Comparison of ENCODE assay signal across 9 cellular contexts in the genomic region with DNA sequence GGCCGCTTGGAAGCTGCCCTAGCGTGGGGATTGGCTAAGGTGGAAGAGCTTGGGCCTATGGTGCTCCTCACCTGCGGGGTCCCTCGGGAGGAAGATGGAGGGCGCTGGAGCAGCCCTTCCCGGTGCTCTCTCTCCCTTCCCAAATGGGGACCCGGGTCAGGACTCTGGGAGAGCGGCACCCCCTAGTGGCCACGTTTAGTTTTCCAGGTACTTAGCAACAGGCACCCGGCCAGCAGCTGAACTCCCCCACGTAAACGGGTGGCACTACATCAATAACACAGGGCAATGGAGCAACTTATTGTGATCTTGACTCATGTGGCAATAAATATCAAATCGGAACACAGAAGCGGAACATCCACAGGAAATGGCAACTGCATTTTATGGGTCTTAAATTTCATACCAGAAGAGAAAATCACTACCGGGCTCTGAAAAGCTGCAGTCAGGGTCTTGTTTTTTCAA.
DNase-seq lines count a peak whose midpoint lies in the region; ATAC-seq and TF ChIP-seq lines count a peak whose summit lies in the region.
"Had no signal": no experiment of that assay in that cellular context is flagged by ENCODE, and none has a peak within 500 bp of the region (broad histone marks: within the 10 kb centered on the region; RNA-seq: fewer than 3 reads in every experiment).

No MANE protein-coding gene starts in this region.

- in situ Hi-C loops in IMR-90 (cut with MboI; ENCODE audit: low sequenced_read_pairs) = no loop called here

- H3K4me1 ChIP-seq in IMR-90 (ENCODE audit: control insufficient read depth, insufficient read depth, low read length) = no peaks in the 10 kb centered on the region
- no peaks in the 10 kb centered on the region for H3K4me1 ChIP-seq in right lobe of liver

- dilution Hi-C loops in IMR-90 (cut with HindIII; ENCODE audit: low sequenced_read_pairs, unreplicated experiment) = no loop called here

- no peak overlapping the region for H2AFZ ChIP-seq in IMR-90 (replicated peaks; ENCODE audit: low read length, poor library complexity)

- WGBS in IMR-90 (ENCODE audit: extremely low coverage in 2 of 2, insufficient read length in 1 of 2), 2 experiments = no CpG with 5 or more reads among the region's 15 CpGs
- 12% methylated on average over 15 of the region's 15 CpGs for WGBS in right lobe of liver (ENCODE audit: insufficient coverage, low coverage, low lambda C conversion rate, missing lambda C conversion rate)

- POLR2A ChIA-PET in IMR-90 (lab: Charles Lee; ENCODE audit: unreplicated experiment) = no interaction called here

- no peak overlapping the region for H3K27ac ChIP-seq in IMR-90 (ENCODE audit: insufficient read depth, low read length)
- no peak overlapping the region for H3K27ac ChIP-seq in right lobe of liver
- H3K27ac ChIP-seq: skin epidermis had no signal

- no peak overlapping the region for H2BK5ac ChIP-seq in IMR-90 (ENCODE audit: low read depth, low read length, poor library complexity, severe bottlenecking)

- no peak overlapping the region for H2BK120ac ChIP-seq in IMR-90 (ENCODE audit: low read depth, low read length)

- no peak overlapping the region for H4K5ac ChIP-seq in IMR-90 (ENCODE audit: low read depth, low read length)

- H4K8ac ChIP-seq in IMR-90 (ENCODE audit: low read depth in 2 of 2, low read length in 2 of 2) = no peak overlapping the region

- H3K27me3 ChIP-seq in IMR-90 (ENCODE audit: control insufficient read depth, insufficient read depth, low read length) (no peaks in the 10 kb centered on the region), right lobe of liver (no peaks in the 10 kb centered on the region)

- no peak overlapping the region for H3K9ac ChIP-seq in IMR-90 (ENCODE audit: low read depth, low read length)

- TF ChIP-seq CTCF in IMR-90 (conservative IDR thresholded peaks at IDR 0.05; ENCODE audit: low read depth, low read length) (peak; percentile 15; the same call in 1 of the 2 replicates), choroid plexus epithelial cell (conservative IDR thresholded peaks at IDR 0.05; ENCODE audit: low read depth, low read length) (peak; percentile 61), right lobe of liver (IDR thresholded peaks at IDR 0.05) (peak; percentile 32 to 68 (median 45))

- no peaks in the 10 kb centered on the region for H3K9me1 ChIP-seq in IMR-90 (ENCODE audit: insufficient read depth, low read length)

- no peaks in the 10 kb centered on the region for H3K36me3 ChIP-seq in IMR-90 (ENCODE audit: control insufficient read depth, insufficient read depth, low read length)
- H3K36me3 ChIP-seq in right lobe of liver = no peaks in the 10 kb centered on the region

- H3K4me2 ChIP-seq in IMR-90 (ENCODE audit: low read depth, low read length) = no peak overlapping the region

- H3K14ac ChIP-seq in IMR-90 (replicated peaks; ENCODE audit: low read depth, low read length) = no peak overlapping the region

- no peak overlapping the region for H2BK20ac ChIP-seq in IMR-90 (ENCODE audit: low read depth, low read length)

- TF ChIP-seq POLR2A in IMR-90 (IDR thresholded peaks at IDR 0.05; ENCODE audit: low read depth, low read length) (no peak), right lobe of liver (IDR thresholded peaks at IDR 0.05) (no peak)

- H3K9me3 ChIP-seq in IMR-90 (ENCODE audit: control insufficient read depth, insufficient read depth, low read length) (peaks cover 23% of the 10 kb centered on the region), right lobe of liver (no peaks in the 10 kb centered on the region)

- DNase-seq in C1 segment of cervical spinal cord (lab: John Stamatoyannopoulos, UW) (peak in 9 of 14 donors; percentile 1 to 44 (median 6)), IMR-90 (no peak), RPMI8226 (peak; percentile 47), choroid plexus epithelial cell (ENCODE audit: low read depth) (peak; percentile 33), right lobe of liver (peak in 2 of 3 donors; percentile 43 to 70), OCI-M2 (lab: John Stamatoyannopoulos, UW; ENCODE audit: unreplicated experiment) (no peak)
- peak; percentile 24 for DNase-seq in stimulated activated CD8-positive, alpha-beta memory T cell treated with anti-CD3 and anti-CD28 coated beads, Interleukin-4, amount 100 ng/mL, for 24 hours (ENCODE audit: low read depth)

- no peak overlapping the region for H3K56ac ChIP-seq in IMR-90 (ENCODE audit: extremely low read depth, insufficient read depth, low read length)

- intact Hi-C loops in IMR-90 (cut with micrococcal nuclease) = no loop called here
- intact Hi-C loops in right lobe of liver (cut with DNase I) = no loop called here

- H3K18ac ChIP-seq in IMR-90 (ENCODE audit: low read depth, low read length) = no peak overlapping the region

- no peak overlapping the region for H2AK5ac ChIP-seq in IMR-90 (ENCODE audit: low read depth, low read length)

- H3K79me1 ChIP-seq in IMR-90 (ENCODE audit: low read depth in 1 of 2, low read length in 2 of 2) = no peaks in the 10 kb centered on the region

- no peak; the same call in 1 of the 2 replicates for TF ChIP-seq RAD21 in IMR-90 (IDR thresholded peaks at IDR 0.05; ENCODE audit: low read length)

- H3K4me3 ChIP-seq in IMR-90 (ENCODE audit: insufficient read depth, low read depth, low read length) (no peak overlapping the region), choroid plexus epithelial cell (ENCODE audit: low read depth, low read length) (no peak overlapping the region), right lobe of liver (no peak overlapping the region)
- H3K4me3 ChIP-seq: skin epidermis had no signal

- H3K23ac ChIP-seq in IMR-90 (ENCODE audit: low read depth, low read length) = no peak overlapping the region

- no peak overlapping the region for H2AK9ac ChIP-seq in IMR-90 (replicated peaks; ENCODE audit: low read depth, low read length, poor library complexity)

- BruUV-seq in IMR-90 (replicated peaks; lab: Mats Ljungman, UMichigan) = no TSS peak

- no peaks in the 10 kb centered on the region for H4K20me1 ChIP-seq in IMR-90 (ENCODE audit: insufficient read depth, low read length)

- H2BK15ac ChIP-seq in IMR-90 (ENCODE audit: low read depth, low read length) = no peak overlapping the region

- CTCF ChIA-PET in IMR-90 (lab: Yijun Ruan, JAX) = interaction anchor here (0.6 to 0.8 kb wide), 2 partner anchors 185 to 1028 kb away, joined by 3 read pairs; no protein-coding TSS in a partner anchor

- H4K91ac ChIP-seq in IMR-90 (ENCODE audit: insufficient read depth, low read depth, low read length) = no peak overlapping the region

- peak; percentile 58 for ATAC-seq in GM18909 (IDR thresholded peaks at IDR 0.05; ENCODE audit: poor library complexity, unreplicated experiment)
- ATAC-seq in IMR-90 (ENCODE audit: low read depth) = no peak
- peak; percentile 71 to 85 (median 78) for ATAC-seq in right lobe of liver

- no peak overlapping the region for H3K4ac ChIP-seq in IMR-90 (ENCODE audit: low read depth, low read length)

TF ChIP-seq in IMR-90, 13 proteins besides CTCF, POLR2A, EP300 and RAD21:
- TF ChIP-seq MAZ (IDR thresholded peaks at IDR 0.05; ENCODE audit: borderline replicate concordance, low read depth, low read length) (no peak), RCOR1 (IDR thresholded peaks at IDR 0.05; ENCODE audit: insufficient replicate concordance, low read length) (no peak), RFX5 (IDR thresholded peaks at IDR 0.05; ENCODE audit: low read depth, low read length) (no peak), SMC3 (IDR thresholded peaks at IDR 0.05; ENCODE audit: low read depth, low read length) (no peak), CEBPB (IDR thresholded peaks at IDR 0.05; ENCODE audit: low read depth, low read length) (no peak), MAFK (IDR thresholded peaks at IDR 0.05; ENCODE audit: low read depth, low read length) (no peak), FOS (IDR thresholded peaks at IDR 0.05; ENCODE audit: low read depth, low read length) (no peak), NFE2L2 (IDR thresholded peaks at IDR 0.05; ENCODE audit: low read depth, low read length) (no peak), BHLHE40 (IDR thresholded peaks at IDR 0.05; ENCODE audit: low read depth, low read length) (no peak), CHD1 (IDR thresholded peaks at IDR 0.05; ENCODE audit: low read depth, low read length) (no peak), MXI1 (IDR thresholded peaks at IDR 0.05; ENCODE audit: borderline replicate concordance, low read depth, low read length) (no peak)
- TF ChIP-seq, protein P1, sequence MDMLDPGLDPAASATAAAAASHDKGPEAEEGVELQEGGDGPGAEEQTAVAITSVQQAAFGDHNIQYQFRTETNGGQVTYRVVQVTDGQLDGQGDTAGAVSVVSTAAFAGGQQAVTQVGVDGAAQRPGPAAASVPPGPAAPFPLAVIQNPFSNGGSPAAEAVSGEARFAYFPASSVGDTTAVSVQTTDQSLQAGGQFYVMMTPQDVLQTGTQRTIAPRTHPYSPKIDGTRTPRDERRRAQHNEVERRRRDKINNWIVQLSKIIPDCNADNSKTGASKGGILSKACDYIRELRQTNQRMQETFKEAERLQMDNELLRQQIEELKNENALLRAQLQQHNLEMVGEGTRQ (IDR thresholded peaks at IDR 0.05; ENCODE audit: low read depth, low read length) = no peak
- TF ChIP-seq, protein P2, sequence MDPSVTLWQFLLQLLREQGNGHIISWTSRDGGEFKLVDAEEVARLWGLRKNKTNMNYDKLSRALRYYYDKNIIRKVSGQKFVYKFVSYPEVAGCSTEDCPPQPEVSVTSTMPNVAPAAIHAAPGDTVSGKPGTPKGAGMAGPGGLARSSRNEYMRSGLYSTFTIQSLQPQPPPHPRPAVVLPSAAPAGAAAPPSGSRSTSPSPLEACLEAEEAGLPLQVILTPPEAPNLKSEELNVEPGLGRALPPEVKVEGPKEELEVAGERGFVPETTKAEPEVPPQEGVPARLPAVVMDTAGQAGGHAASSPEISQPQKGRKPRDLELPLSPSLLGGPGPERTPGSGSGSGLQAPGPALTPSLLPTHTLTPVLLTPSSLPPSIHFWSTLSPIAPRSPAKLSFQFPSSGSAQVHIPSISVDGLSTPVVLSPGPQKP (IDR thresholded peaks at IDR 0.05; ENCODE audit: borderline replicate concordance, low read depth, low read length) = no peak

Comparison
In these comparisons a context has a peak if more than half of its experiments do, and no peak if none do; other contexts are left out.
1. DNase-seq: peak in C1 segment of cervical spinal cord (9 of 14), RPMI8226 (single experiment), choroid plexus epithelial cell (single experiment), right lobe of liver (2 of 3) and stimulated activated CD8-positive, alpha-beta memory T cell treated with anti-CD3 and anti-CD28 coated beads, Interleukin-4, amount 100 ng/mL, for 24 hours (single experiment); none in IMR-90 (single experiment) and OCI-M2 (single experiment).
2. Peak in every context shown above with its lines, with median percentiles within 50 percentile points of each other: CTCF ChIP-seq.